In genomic region chr20:16613954-16614353, GRCh38 we compare ENCODE assay signal across 31 cellular contexts.
"Had no signal": no experiment of that assay in that cellular context is flagged by ENCODE, and none has a peak within 500 bp of the region (broad histone marks: within the 10 kb centered on the region; RNA-seq: fewer than 3 reads in every experiment).

No MANE protein-coding gene starts in this region.

- H3K27me3 ChIP-seq: brain microvascular endothelial cell, cardiac muscle cell, MG63, SJCRH30 had no signal

- ATAC-seq: activated CD8-positive, alpha-beta T cell treated with anti-CD3 and anti-CD28 coated beads for 36 hours; activated T-cell treated with anti-CD3 and anti-CD28 coated beads, Interleukin-2, amount 50 U/mL, for 72 hours; activated T-helper 17 cell treated with anti-CD3 and anti-CD28 coated beads, Interleukin-2, amount 50 U/mL, for 72 hours had no signal

- DNase-seq: activated CD4-positive, alpha-beta T cell treated with anti-CD3 and anti-CD28 coated beads, Interleukin-2, amount 10 ng/mL, durations not matched to agents 24 days and 14 days; activated CD4-positive, alpha-beta T cell treated with anti-CD3 and anti-CD28 coated beads, Interleukin-2, amount 50 U/mL, for 4 hours; activated CD4-positive, CD25-positive, alpha-beta regulatory T cell; activated CD8-positive, alpha-beta T cell treated with anti-CD3 and anti-CD28 coated beads for 36 hours; activated effector memory CD4-positive, alpha-beta T cell treated with anti-CD3 and anti-CD28 coated beads, Interleukin-2, amount 50 U/mL, for 16 hours; activated naive CD4-positive, alpha-beta T cell; activated naive CD4-positive, alpha-beta T cell treated with anti-CD3 and anti-CD28 coated beads, Interleukin-2, amount 50 U/mL, for 16 hours; activated naive CD8-positive, alpha-beta T cell treated with anti-CD3 and anti-CD28 coated beads for 36 hours; activated T-cell treated with anti-CD3 and anti-CD28 coated beads, Interleukin-2, amount 50 U/mL, for 1 hour; activated T-cell treated with anti-CD3 and anti-CD28 coated beads, Interleukin-2, amount 50 U/mL, for 72 hours; amniotic stem cell; aorta; brain microvascular endothelial cell; Kasumi-1; KG1; MG63; NCI-H1048; NCI-H1105 treated with DMSO at 0.1 percent for 48 hours; NCI-H1436 treated with DMSO at 0.1 percent for 48 hours; NCI-H1694 treated with DMSO at 0.1 percent for 48 hours; NCI-H2029; NCI-H345; NCI-H524 treated with DMSO at 0.1 percent for 48 hours; OCI-M1; SHP77; SJCRH30; T1000; WERI-Rb-1 had no signal

- H3K9me3 ChIP-seq: MG63, SJCRH30 had no signal

- H3K27ac ChIP-seq: brain microvascular endothelial cell, cardiac muscle cell, SJCRH30, SK-N-MC, WERI-Rb-1 had no signal

- H3K4me3 ChIP-seq: cardiac muscle cell, MG63, SJCRH30, SK-N-MC had no signal

- H3K36me3 ChIP-seq: brain microvascular endothelial cell, cardiac muscle cell, MG63, SJCRH30, WERI-Rb-1 had no signal
